Comparison of ENCODE assay signal across 10 cellular contexts in the genomic region with DNA sequence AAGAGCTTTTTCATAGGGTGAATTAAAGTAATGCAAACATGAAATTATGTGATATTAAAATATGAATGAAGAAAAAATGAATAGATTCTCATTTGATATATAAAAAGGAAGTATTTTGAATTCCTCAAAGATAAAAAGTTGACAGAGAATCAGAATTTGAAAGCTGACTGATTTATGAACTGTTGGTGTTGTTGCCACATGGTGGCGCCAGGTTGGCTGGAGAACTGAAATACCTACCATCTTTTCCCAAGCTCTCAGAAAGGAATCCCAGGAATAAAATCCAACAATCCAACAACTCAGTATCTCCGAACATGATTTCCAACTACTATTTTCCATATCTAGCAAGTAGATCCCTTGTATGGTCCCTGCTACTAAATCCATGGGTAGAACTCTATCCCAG. TPM values are rescaled to one million over a fixed set of nuclear protein-coding genes. Genes with fewer than 3 reads are reported as not detected.
A peak's percentile ranks its signal among the peaks of the same experiment; 100 is the strongest.
DNase-seq lines count a peak whose midpoint lies in the region; ATAC-seq, FAIRE-seq and TF ChIP-seq lines count a peak whose summit lies in the region.
"Had no signal": no experiment of that assay in that cellular context is flagged by ENCODE, and none has a peak within 500 bp of the region (broad histone marks: within the 10 kb centered on the region; RNA-seq: fewer than 3 reads in every experiment).

No MANE protein-coding gene starts in this region.

- H3K36me3 ChIP-seq in keratinocyte (ENCODE audit: control insufficient read depth in 2 of 2, extremely low read depth in 1 of 2, insufficient read depth in 2 of 2, low read length in 2 of 2): no peaks in the 10 kb centered on the region

- no peak for ATAC-seq in HG02571 (IDR thresholded peaks at IDR 0.05; ENCODE audit: unreplicated experiment)

- DNase-seq in AG09319 (ENCODE audit: extremely low read depth, low read depth) (no peak), keratinocyte (ENCODE audit: low read depth, low spot score) (no peak), SIG-M5 (lab: John Stamatoyannopoulos, UW) (no peak), HPDE6-E6E7 (ENCODE audit: extremely low spot score) (no peak)
- DNase-seq in activated naive CD4-positive, alpha-beta T cell treated with anti-CD3 and anti-CD28 coated beads, Interleukin-2, amount 50 U/mL, for 16 hours: no peak
- DNase-seq: activated B cell treated with CpG ODN at 0.5 μM for 24 hours, NCI-H1694 had no signal

- no peak overlapping the region for H3K4me2 ChIP-seq in keratinocyte (ENCODE audit: control insufficient read depth, extremely low read depth, insufficient read depth, low read depth, low read length)

- no peak overlapping the region for H2AFZ ChIP-seq in keratinocyte (ENCODE audit: control insufficient read depth, low read length)

- no peak overlapping the region for H3K4me3 ChIP-seq in GM12875 (ENCODE audit: low read depth, low read length)
- H3K4me3 ChIP-seq in keratinocyte (ENCODE audit: control insufficient read depth in 2 of 3, extremely low read depth in 1 of 3, insufficient read depth in 2 of 3, low read depth in 1 of 3, low read length in 3 of 3): no peak overlapping the region

- H3K27ac ChIP-seq in VCaP (peak overlapping the region; percentile 6; the same call in 1 of the 2 replicates), keratinocyte (ENCODE audit: control insufficient read depth, insufficient read depth, low read length) (no peak overlapping the region)

- H3K9me1 ChIP-seq in keratinocyte (ENCODE audit: control insufficient read depth, extremely low read depth, insufficient read depth, low read length): no peaks in the 10 kb centered on the region

- no peaks in the 10 kb centered on the region for H3K9me3 ChIP-seq in keratinocyte (ENCODE audit: control insufficient read depth, low read depth, low read length)

- dilution Hi-C loops in keratinocyte (cut with MboI; ENCODE audit: extremely low pct_ligation_motif_present, low sequenced_read_pairs): no loop called here

- no peaks in the 10 kb centered on the region for H3K79me2 ChIP-seq in keratinocyte (ENCODE audit: control insufficient read depth, insufficient read depth, low read length)

- no peak for FAIRE-seq in keratinocyte (lab: Jason Lieb, UNC)

- no peaks in the 10 kb centered on the region for H4K20me1 ChIP-seq in keratinocyte (ENCODE audit: control insufficient read depth, extremely low read depth, insufficient read depth, low read length)

- H3K9ac ChIP-seq in keratinocyte (ENCODE audit: control insufficient read depth, extremely low read depth, insufficient read depth, low read length): no peak overlapping the region

- H3K4me1 ChIP-seq in keratinocyte (ENCODE audit: control insufficient read depth, extremely low read depth, insufficient read depth, low read length): peaks cover 8% of the 10 kb centered on the region

- TF ChIP-seq CTCF in AG09319 (IDR thresholded peaks at IDR 0.05; ENCODE audit: low read depth, low read length): peak; percentile 38
- TF ChIP-seq CTCF in GM12875 (IDR thresholded peaks at IDR 0.05; ENCODE audit: borderline replicate concordance, insufficient read depth, low read depth, low read length): peak; percentile 28; the same call in 1 of the 2 replicates
- TF ChIP-seq CTCF in VCaP (conservative IDR thresholded peaks at IDR 0.05): peak; percentile 82
- TF ChIP-seq CTCF in keratinocyte (optimal IDR thresholded peaks at IDR 0.05 in 1 of 3, IDR thresholded peaks at IDR 0.05 in 1 of 3, conservative IDR thresholded peaks at IDR 0.05 in 1 of 3; ENCODE audit: extremely low read depth in 1 of 3, insufficient read depth in 2 of 3, low read length in 3 of 3): peak; percentile 45 to 59 (median 53)

- H3K27me3 ChIP-seq in keratinocyte (ENCODE audit: control insufficient read depth, extremely low read depth, insufficient read depth, low read length): peaks cover 47% of the 10 kb centered on the region

RNA-seq across cellular contexts. Expression of gene MYRIP, which starts 3.1 kb away (rescaled TPM):
- polyA plus RNA-seq in keratinocyte: 0.01 TPM in 2 of 3 replicates, not detected in the other
- not detected for polyA plus RNA-seq in keratinocyte (2011; ENCODE audit: low read depth)
- 0.02 and 0.03 TPM in 2 replicates for polyA plus RNA-seq in keratinocyte (2011; cell fraction: cytosol; rRNA removed)
- 0.21 TPM in 1 of 2 replicates, not detected in the other for polyA plus RNA-seq in keratinocyte (2011; cell fraction: nucleus; rRNA removed)
- polyA plus RNA-seq in keratinocyte (2012; ENCODE audit: low replicate concordance): not detected in 2 replicates
- not detected in 3 replicates for polyA minus RNA-seq in keratinocyte
- polyA minus RNA-seq in keratinocyte (2011; cell fraction: cytosol; rRNA and poly(A)+ RNA removed): not detected
- not detected in 2 replicates for polyA minus RNA-seq in keratinocyte (2011; cell fraction: nucleus; rRNA and poly(A)+ RNA removed)

Comparison
In these comparisons a context has a peak if more than half of its experiments do, and no peak if none do; other contexts are left out.
1. CTCF ChIP-seq: peak in every context shown above with its lines; median percentile 82 in VCaP; 53 in keratinocyte; 38 in AG09319; 28 in GM12875.